ENCODE assay signal across 18 cellular contexts in genomic region chr2:86383844-86384243, GRCh38. TPM values are rescaled to one million over a fixed set of nuclear protein-coding genes. Genes with fewer than 3 reads are reported as not detected.
A peak's percentile ranks its signal among the peaks of the same experiment; 100 is the strongest.
DNase-seq lines count a peak whose midpoint lies in the region; ATAC-seq and TF ChIP-seq lines count a peak whose summit lies in the region.
"Had no signal": no experiment of that assay in that cellular context is flagged by ENCODE, and none has a peak within 500 bp of the region (broad histone marks: within the 10 kb centered on the region; RNA-seq: fewer than 3 reads in every experiment).

No MANE protein-coding gene starts in this region.

- H3K27me3 Mint-ChIP-seq in T-helper 17 cell, result peaks cover 8% of the 10 kb centered on the region
- peaks cover 59% of the 10 kb centered on the region for H3K27me3 Mint-ChIP-seq in stimulated activated memory B cell treated with anti-CD40 and anti-IgM and Interleukin-4, amounts not matched to agents 10 μg/mL and 1 μg/mL and 100 μg/mL, for 72 hours
- H3K27me3 Mint-ChIP-seq in T-cell, result peaks cover 0 to 9% of the 10 kb centered on the region in 2 donors

- POLR2A ChIA-PET in T-cell (lab: Charles Lee), result no interaction called here

- H3K4me3 Mint-ChIP-seq in T-helper 17 cell (no peak overlapping the region), T-cell (no peak overlapping the region)
- no peak overlapping the region for H3K4me3 Mint-ChIP-seq in stimulated activated memory B cell treated with anti-CD40 and anti-IgM and Interleukin-4, amounts not matched to agents 10 μg/mL and 1 μg/mL and 100 μg/mL, for 72 hours
- H3K4me3 Mint-ChIP-seq: activated B cell treated with CpG ODN at 0.5 μM for 24 hours, CD14-positive monocyte, immature natural killer cell, type B pancreatic cell had no signal

- peak; percentile 73 for DNase-seq in EH (ENCODE audit: low read depth)
- no peak for DNase-seq in T-helper 17 cell
- DNase-seq in fibroblast of mammary gland (ENCODE audit: low read depth), result peak; percentile 72
- peak; percentile 44 for DNase-seq in myocyte (ENCODE audit: low read depth)
- no peak for DNase-seq in omental fat pad (ENCODE audit: low spot score)
- DNase-seq in activated gamma-delta T cell (lab: John Stamatoyannopoulos, UW), result no peak
- DNase-seq in T-cell, result no peak
- DNase-seq: activated B cell treated with CpG ODN at 0.5 μM for 24 hours; activated naive CD4-positive, alpha-beta T cell treated with anti-CD3 and anti-CD28 coated beads, Interleukin-2, amount 50 U/mL, for 16 hours; colonic mucosa; foreskin melanocyte; immature natural killer cell; NCI-H1092; retina; stimulated activated CD4-positive, alpha-beta T cell treated with anti-CD3 and anti-CD28 coated beads, Interleukin-4, amount 100 ng/mL, for 1 hour had no signal

- CTCF ChIA-PET in T-cell (lab: Charles Lee), result no interaction called here

- TF ChIP-seq CTCF in fibroblast of mammary gland (conservative IDR thresholded peaks at IDR 0.05; ENCODE audit: control insufficient read depth, insufficient read depth, low read depth, low read length) (no peak), omental fat pad (IDR thresholded peaks at IDR 0.05) (no peak)

- no peaks in the 10 kb centered on the region for H3K4me1 Mint-ChIP-seq in T-helper 17 cell
- no peaks in the 10 kb centered on the region for H3K4me1 Mint-ChIP-seq in stimulated activated memory B cell treated with anti-CD40 and anti-IgM and Interleukin-4, amounts not matched to agents 10 μg/mL and 1 μg/mL and 100 μg/mL, for 72 hours
- H3K4me1 Mint-ChIP-seq in T-cell, result no peaks in the 10 kb centered on the region
- H3K4me1 Mint-ChIP-seq: activated B cell treated with CpG ODN at 0.5 μM for 24 hours, CD14-positive monocyte, immature natural killer cell had no signal

- no peak overlapping the region for H3K4me3 ChIP-seq in fibroblast of mammary gland (ENCODE audit: control insufficient read depth, low read depth, low read length)
- H3K4me3 ChIP-seq: colonic mucosa had no signal

- no peaks in the 10 kb centered on the region for H3K9me3 ChIP-seq in T-helper 17 cell (ENCODE audit: control insufficient read depth, low read length, poor library complexity, severe bottlenecking)
- H3K9me3 ChIP-seq: colonic mucosa had no signal

- ATAC-seq in T-helper 17 cell (no peak), omental fat pad (ENCODE audit: low FRiP score) (no peak), T-cell (replicated peaks in 1 of 4) (no peak)
- ATAC-seq in stimulated activated memory B cell treated with anti-CD40 and anti-IgM and Interleukin-4, amounts not matched to agents 10 μg/mL and 1 μg/mL and 100 μg/mL, for 72 hours, result no peak

- H3K36me3 Mint-ChIP-seq in T-helper 17 cell (ENCODE audit: low read depth), result no peaks in the 10 kb centered on the region
- H3K36me3 Mint-ChIP-seq in stimulated activated memory B cell treated with anti-CD40 and anti-IgM and Interleukin-4, amounts not matched to agents 10 μg/mL and 1 μg/mL and 100 μg/mL, for 72 hours, result no peaks in the 10 kb centered on the region
- no peaks in the 10 kb centered on the region for H3K36me3 Mint-ChIP-seq in T-cell
- H3K36me3 Mint-ChIP-seq: CD14-positive monocyte, immature natural killer cell, type B pancreatic cell had no signal

- H3K27ac Mint-ChIP-seq in T-helper 17 cell (peak overlapping the region; percentile 12), T-cell (no peak overlapping the region)
- no peak overlapping the region for H3K27ac Mint-ChIP-seq in stimulated activated memory B cell treated with anti-CD40 and anti-IgM and Interleukin-4, amounts not matched to agents 10 μg/mL and 1 μg/mL and 100 μg/mL, for 72 hours
- H3K27ac Mint-ChIP-seq: activated B cell treated with CpG ODN at 0.5 μM for 24 hours, CD14-positive monocyte, immature natural killer cell, type B pancreatic cell had no signal

- no peaks in the 10 kb centered on the region for H3K9me3 Mint-ChIP-seq in stimulated activated memory B cell treated with anti-CD40 and anti-IgM and Interleukin-4, amounts not matched to agents 10 μg/mL and 1 μg/mL and 100 μg/mL, for 72 hours
- H3K9me3 Mint-ChIP-seq in T-cell, result peaks cover 0 to under 1% (median 0%) of the 10 kb centered on the region in 3 donors
- H3K9me3 Mint-ChIP-seq: activated B cell treated with CpG ODN at 0.5 μM for 24 hours, type B pancreatic cell had no signal

RNA-seq across cellular contexts. Expression of gene REEP1, which starts 46.4 kb away (rescaled TPM):
- 1 to 10 TPM in 1 of 2 donors, not detected in 1; 2.2 TPM for total RNA-seq in T-helper 17 cell
- 67.8 and 90.1 TPM in 2 replicates for total RNA-seq in myocyte
- 23.3 TPM for polyA plus RNA-seq in myocyte (2012)
- total RNA-seq in omental fat pad, result 10 to 100 TPM in 1 of 4 donors, 1 to 10 TPM in 3; 2.5 to 15.4 (median 4.3) TPM
- 1 to 10 TPM in 1 of 5 donors, under 1 TPM in 3, not detected in 1; 0.12 to 1.0 (median 0.18) TPM for total RNA-seq in T-cell
- total RNA-seq: activated B cell treated with CpG ODN at 0.5 μM for 24 hours had no signal
- polyA plus RNA-seq: CD14-positive monocyte, immature natural killer cell had no signal

RNA-seq across cellular contexts. Expression of gene KDM3A, which starts 57.3 kb away (rescaled TPM):
- total RNA-seq in T-helper 17 cell (100 to 1,000 TPM; 156 to 161 TPM), myocyte (25.2 and 26.1 TPM in 2 replicates), omental fat pad (10 to 100 TPM; 17.7 to 56.0 (median 25.7) TPM), T-cell (100 to 1,000 TPM; 140 to 168 (median 145) TPM)
- 18.2 TPM for polyA plus RNA-seq in myocyte (2012)

Comparison
In these comparisons a context has a peak if more than half of its experiments do, and no peak if none do; other contexts are left out.
1. DNase-seq: peak in EH (single experiment), fibroblast of mammary gland (single experiment) and myocyte (single experiment); none in T-helper 17 cell (0 of 3), omental fat pad (single experiment), activated gamma-delta T cell (single experiment) and T-cell (0 of 34).